32 cellular contexts compared by ENCODE assay signal in genomic region chr1:210557426-210558077, GRCh38.
"Had no signal": no experiment of that assay in that cellular context is flagged by ENCODE, and none has a peak within 500 bp of the region (broad histone marks: within the 10 kb centered on the region; RNA-seq: fewer than 3 reads in every experiment).

No MANE protein-coding gene starts in this region.

- H3K27ac Mint-ChIP-seq: activated T-helper 1 cell treated with anti-CD3 and anti-CD28 coated beads, Interleukin-12 subunit alpha, Interleukin-12 subunit beta, Interleukin-2, Interleukin-4 antibody, amounts not matched to agents 30 ng/mL and 10 ng/mL and 1 ng/mL, durations not matched to agents 14 hours and 24 hours and 36 hours; effector memory CD8-positive, alpha-beta T cell; memory B cell; naive thymus-derived CD8-positive, alpha-beta T cell; neural progenitor cell; stimulated activated naive B cell treated with anti-CD40 and anti-IgM and Interleukin-4, amounts not matched to agents 10 μg/mL and 1 μg/mL and 100 μg/mL, for 72 hours had no signal

- DNase-seq: activated CD4-positive, alpha-beta T cell treated with anti-CD3 and anti-CD28 coated beads for 48 hours; activated CD4-positive, alpha-beta T cell treated with anti-CD3 and anti-CD28 coated beads, Interleukin-2, amount 50 U/mL, for 48 hours; activated CD8-positive, alpha-beta memory T cell treated with anti-CD3 and anti-CD28 coated beads, Interleukin-2, amount 50 U/mL, for 4 hours; activated effector memory CD4-positive, alpha-beta T cell treated with anti-CD3 and anti-CD28 coated beads, Interleukin-2, amount 50 U/mL, for 16 hours; activated naive CD4-positive, alpha-beta T cell treated with anti-CD3 and anti-CD28 coated beads, Interleukin-2, amount 50 U/mL, for 16 hours; activated T-cell treated with anti-CD3 and anti-CD28 coated beads, Interleukin-2, amount 50 U/mL, for 1 hour; amniotic stem cell; caudate nucleus; cortex of kidney; effector memory CD8-positive, alpha-beta T cell; gastrocnemius medialis; midbrain; naive thymus-derived CD8-positive, alpha-beta T cell; occipital lobe; psoas muscle; stimulated activated CD4-positive, alpha-beta T cell treated with anti-CD3 and anti-CD28 coated beads, Interleukin-15, amount 100 ng/mL, for 24 hours; stimulated activated CD4-positive, alpha-beta T cell treated with anti-CD3 and anti-CD28 coated beads, Interleukin-2, amount 100 ng/mL, for 24 hours; stimulated activated naive B cell treated with anti-CD40 and anti-IgM and Interleukin-4, amounts not matched to agents 10 μg/mL and 1 μg/mL and 100 μg/mL, for 72 hours; T-helper 2 cell; tibial artery; upper lobe of right lung; WERI-Rb-1 had no signal

- H3K9me3 ChIP-seq: gastrocnemius medialis, psoas muscle, stomach, tibial artery, upper lobe of right lung had no signal

- H3K27me3 Mint-ChIP-seq: effector memory CD8-positive, alpha-beta T cell; memory B cell; stimulated activated naive B cell treated with anti-CD40 and anti-IgM and Interleukin-4, amounts not matched to agents 10 μg/mL and 1 μg/mL and 100 μg/mL, for 72 hours had no signal

- H3K4me1 ChIP-seq: gastrocnemius medialis, neural progenitor cell, parathyroid adenoma, psoas muscle, tibial artery, upper lobe of right lung had no signal

- H3K4me1 Mint-ChIP-seq: naive thymus-derived CD8-positive, alpha-beta T cell; neural progenitor cell; stimulated activated naive B cell treated with anti-CD40 and anti-IgM and Interleukin-4, amounts not matched to agents 10 μg/mL and 1 μg/mL and 100 μg/mL, for 72 hours had no signal

- H3K27me3 ChIP-seq: brain microvascular endothelial cell, gastrocnemius medialis, hepatocyte, neural progenitor cell, stomach, tibial artery, upper lobe of right lung had no signal

- H3K36me3 ChIP-seq: brain microvascular endothelial cell, gastrocnemius medialis, neural progenitor cell, stomach, tibial artery, upper lobe of right lung, WERI-Rb-1 had no signal

- H3K36me3 Mint-ChIP-seq: naive thymus-derived CD8-positive, alpha-beta T cell; neural progenitor cell; stimulated activated naive B cell treated with anti-CD40 and anti-IgM and Interleukin-4, amounts not matched to agents 10 μg/mL and 1 μg/mL and 100 μg/mL, for 72 hours had no signal

- ATAC-seq: activated CD4-positive, CD25-positive, alpha-beta regulatory T cell treated with anti-CD3 and anti-CD28 coated beads, Interleukin-2, amount 50 U/mL, for 24 hours; effector memory CD8-positive, alpha-beta T cell; gastrocnemius medialis; naive thymus-derived CD8-positive, alpha-beta T cell; psoas muscle; stimulated activated naive B cell treated with anti-CD40 and anti-IgM and Interleukin-4, amounts not matched to agents 10 μg/mL and 1 μg/mL and 100 μg/mL, for 72 hours; upper lobe of right lung had no signal

- H3K4me3 ChIP-seq: gastrocnemius medialis, hepatocyte, neural progenitor cell, psoas muscle, stomach, tibial artery, upper lobe of right lung had no signal

- FAIRE-seq: astrocyte, keratinocyte had no signal

- H3K9me3 Mint-ChIP-seq: activated T-helper 1 cell treated with anti-CD3 and anti-CD28 coated beads, Interleukin-12 subunit alpha, Interleukin-12 subunit beta, Interleukin-2, Interleukin-4 antibody, amounts not matched to agents 30 ng/mL and 10 ng/mL and 1 ng/mL, durations not matched to agents 14 hours and 24 hours and 36 hours; effector memory CD8-positive, alpha-beta T cell; memory B cell; naive thymus-derived CD8-positive, alpha-beta T cell; neural progenitor cell; stimulated activated naive B cell treated with anti-CD40 and anti-IgM and Interleukin-4, amounts not matched to agents 10 μg/mL and 1 μg/mL and 100 μg/mL, for 72 hours had no signal

- H3K4me3 Mint-ChIP-seq: activated T-helper 1 cell treated with anti-CD3 and anti-CD28 coated beads, Interleukin-12 subunit alpha, Interleukin-12 subunit beta, Interleukin-2, Interleukin-4 antibody, amounts not matched to agents 30 ng/mL and 10 ng/mL and 1 ng/mL, durations not matched to agents 14 hours and 24 hours and 36 hours; effector memory CD8-positive, alpha-beta T cell; memory B cell; naive thymus-derived CD8-positive, alpha-beta T cell; neural progenitor cell; stimulated activated naive B cell treated with anti-CD40 and anti-IgM and Interleukin-4, amounts not matched to agents 10 μg/mL and 1 μg/mL and 100 μg/mL, for 72 hours had no signal

- H3K27ac ChIP-seq: brain microvascular endothelial cell, gastrocnemius medialis, hepatocyte, neural progenitor cell, parathyroid adenoma, psoas muscle, stomach, tibial artery, upper lobe of right lung, WERI-Rb-1 had no signal
